In genomic region chr15:96838088-96838487, GRCh38 we compare ENCODE assay signal across 22 cellular contexts.
"Had no signal": no experiment of that assay in that cellular context is flagged by ENCODE, and none has a peak within 500 bp of the region (broad histone marks: within the 10 kb centered on the region; RNA-seq: fewer than 3 reads in every experiment).

No MANE protein-coding gene starts in this region.

- H3K4me1 Mint-ChIP-seq: activated CD4-positive, alpha-beta T cell treated with anti-CD3 and anti-CD28 coated beads, Interleukin-2, amount 10 ng/mL, durations not matched to agents 24 days and 14 days; nephron had no signal

- H3K4me3 ChIP-seq: body of pancreas, tibial nerve had no signal

- H3K27me3 Mint-ChIP-seq: activated CD4-positive, alpha-beta T cell treated with anti-CD3 and anti-CD28 coated beads, Interleukin-2, amount 10 ng/mL, durations not matched to agents 24 days and 14 days; progenitor cell of endocrine pancreas had no signal

- H3K36me3 Mint-ChIP-seq: activated naive CD4-positive, alpha-beta T cell treated with anti-CD3 and anti-CD28 coated beads, Interleukin-2, amount 50 U/mL, for 72 hours had no signal

- H3K27ac Mint-ChIP-seq: activated CD4-positive, alpha-beta T cell treated with anti-CD3 and anti-CD28 coated beads, Interleukin-2, amount 10 ng/mL, durations not matched to agents 24 days and 14 days; activated CD8-positive, alpha-beta T cell treated with anti-CD3 and anti-CD28 coated beads, Interleukin-2, amount 10 ng/mL, durations not matched to agents 7 days and 5 days; activated naive CD4-positive, alpha-beta T cell treated with anti-CD3 and anti-CD28 coated beads, Interleukin-2, amount 50 U/mL, for 72 hours; nephron; progenitor cell of endocrine pancreas had no signal

- H3K4me3 Mint-ChIP-seq: activated CD4-positive, alpha-beta T cell treated with anti-CD3 and anti-CD28 coated beads, Interleukin-2, amount 10 ng/mL, durations not matched to agents 24 days and 14 days; activated CD8-positive, alpha-beta T cell treated with anti-CD3 and anti-CD28 coated beads, Interleukin-2, amount 10 ng/mL, durations not matched to agents 7 days and 5 days; nephron had no signal

- DNase-seq: activated CD4-positive, alpha-beta T cell treated with anti-CD3 and anti-CD28 coated beads, Interleukin-2, amount 10 ng/mL, durations not matched to agents 24 days and 14 days; activated CD4-positive, CD25-positive, alpha-beta regulatory T cell; activated CD8-positive, alpha-beta memory T cell treated with anti-CD3 and anti-CD28 coated beads, Interleukin-2, amount 50 U/mL, for 4 hours; activated CD8-positive, alpha-beta T cell treated with anti-CD3 and anti-CD28 coated beads, Interleukin-2, amount 10 ng/mL, durations not matched to agents 7 days and 5 days; activated gamma-delta T cell; activated T-cell treated with anti-CD3 and anti-CD28 coated beads, Interleukin-2, amount 50 U/mL, for 48 hours; body of pancreas; cerebellar nuclear complex; dermis blood vessel endothelial cell; foreskin fibroblast; glutamatergic neuron; nucleus accumbens; right cardiac atrium; small intestine; stimulated activated CD4-positive, alpha-beta T cell treated with anti-CD3 and anti-CD28 coated beads, Interleukin-4, amount 100 ng/mL, for 4 hours; stimulated activated CD8-positive, alpha-beta memory T cell treated with anti-CD3 and anti-CD28 coated beads, Interleukin-4, amount 100 ng/mL, for 48 hours; stimulated activated naive CD4-positive, alpha-beta T cell treated with Interleukin-2 at 50 U/mL for 16 hours; substantia nigra had no signal
